ENCODE assay signal across 10 cellular contexts in the genomic region with DNA sequence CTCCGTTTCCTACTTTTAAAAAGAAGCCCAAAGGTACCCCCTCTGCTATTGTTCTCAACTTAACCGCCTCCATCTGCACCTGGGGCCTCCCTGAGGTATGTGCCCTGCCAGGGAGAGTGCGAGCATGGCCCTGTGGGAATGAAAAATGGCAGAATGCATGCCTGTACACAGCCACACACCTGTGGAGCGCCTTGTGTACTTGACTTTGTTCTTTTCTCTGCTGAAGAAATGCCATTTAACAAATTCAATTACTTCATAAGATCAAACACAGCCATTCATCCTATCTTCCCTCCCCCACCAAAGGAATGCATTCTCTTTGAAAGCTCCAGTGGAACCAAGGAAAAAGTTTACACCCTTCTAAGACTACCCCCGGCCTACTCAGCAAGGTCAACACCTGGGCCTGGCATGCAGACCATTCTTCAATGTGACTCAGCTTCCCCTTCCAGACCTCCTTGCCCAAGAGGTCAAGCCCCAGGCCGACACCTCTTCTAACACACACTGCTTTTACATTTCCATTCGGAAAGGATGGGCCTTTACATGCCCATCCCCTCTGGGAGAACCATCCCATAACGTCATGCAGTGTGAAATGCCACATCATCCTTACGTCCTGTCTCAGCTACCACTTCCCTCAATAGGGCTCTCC.
DNase-seq lines count a peak whose midpoint lies in the region; ATAC-seq and TF ChIP-seq lines count a peak whose summit lies in the region.
"Had no signal": no experiment of that assay in that cellular context is flagged by ENCODE, and none has a peak within 500 bp of the region (broad histone marks: within the 10 kb centered on the region; RNA-seq: fewer than 3 reads in every experiment).

No MANE protein-coding gene starts in this region.

- no peaks in the 10 kb centered on the region for H3K36me3 Mint-ChIP-seq in activated CD4-positive, alpha-beta T cell treated with anti-CD3 and anti-CD28 coated beads for 36 hours (ENCODE audit: low read depth)
- H3K36me3 Mint-ChIP-seq in chondrocyte (ENCODE audit: low read depth): peaks cover 13% of the 10 kb centered on the region
- no peaks in the 10 kb centered on the region for H3K36me3 Mint-ChIP-seq in stimulated activated memory B cell treated with anti-CD40 and anti-IgM and Interleukin-4, amounts not matched to agents 10 μg/mL and 1 μg/mL and 100 μg/mL, for 72 hours

- H3K4me3 ChIP-seq in psoas muscle: no peak overlapping the region
- no peak overlapping the region for H3K4me3 ChIP-seq in effector memory CD4-positive, alpha-beta T cell (ENCODE audit: insufficient read depth, low read depth, low read length, poor library complexity, severe bottlenecking)

- no peaks in the 10 kb centered on the region for H3K9me3 Mint-ChIP-seq in activated CD4-positive, alpha-beta T cell treated with anti-CD3 and anti-CD28 coated beads for 36 hours (ENCODE audit: low read depth)
- no peaks in the 10 kb centered on the region for H3K9me3 Mint-ChIP-seq in chondrocyte (ENCODE audit: low read depth)
- H3K9me3 Mint-ChIP-seq in stimulated activated memory B cell treated with anti-CD40 and anti-IgM and Interleukin-4, amounts not matched to agents 10 μg/mL and 1 μg/mL and 100 μg/mL, for 72 hours: peaks cover 2% of the 10 kb centered on the region
- H3K9me3 Mint-ChIP-seq: activated B cell treated with CpG ODN at 0.5 μM for 24 hours had no signal

- peaks cover 18% of the 10 kb centered on the region for H3K4me1 ChIP-seq in psoas muscle
- no peaks in the 10 kb centered on the region for H3K4me1 ChIP-seq in effector memory CD4-positive, alpha-beta T cell (ENCODE audit: control insufficient read depth, insufficient read depth, low read length, poor library complexity, severe bottlenecking)

- CTCF ChIA-PET in activated CD4-positive, alpha-beta T cell treated with anti-CD3 and anti-CD28 coated beads for 36 hours (lab: Charles Lee): interaction anchor here (0.7 to 1.2 kb wide), 6 partner anchors 11 to 180 kb away, joined by 3 to 4 read pairs (median 3); no protein-coding TSS in a partner anchor

- H3K27ac ChIP-seq in psoas muscle: peak overlapping the region; percentile 18
- H3K27ac ChIP-seq in effector memory CD4-positive, alpha-beta T cell (ENCODE audit: insufficient read depth, low read length, poor library complexity, severe bottlenecking): no peak overlapping the region

- no peaks in the 10 kb centered on the region for H3K9me3 ChIP-seq in psoas muscle
- no peaks in the 10 kb centered on the region for H3K9me3 ChIP-seq in effector memory CD4-positive, alpha-beta T cell (ENCODE audit: control insufficient read depth, low read length)

- H3K36me3 ChIP-seq in psoas muscle (ENCODE audit: insufficient read depth in 1 of 2, low read depth in 1 of 2): peaks cover 8 to 28% of the 10 kb centered on the region in 2 donors
- H3K36me3 ChIP-seq in effector memory CD4-positive, alpha-beta T cell (ENCODE audit: control insufficient read depth, insufficient read depth, low read length): no peaks in the 10 kb centered on the region

- H3K27me3 ChIP-seq in psoas muscle (ENCODE audit: insufficient read depth in 3 of 3, low read length in 2 of 3): no peaks in the 10 kb centered on the region
- no peaks in the 10 kb centered on the region for H3K27me3 ChIP-seq in effector memory CD4-positive, alpha-beta T cell (replicated peaks; ENCODE audit: control insufficient read depth, insufficient read depth, low read length, poor library complexity, severe bottlenecking)

- no peak overlapping the region for H3K4me3 Mint-ChIP-seq in activated CD4-positive, alpha-beta T cell treated with anti-CD3 and anti-CD28 coated beads for 36 hours
- H3K4me3 Mint-ChIP-seq in chondrocyte (ENCODE audit: unreplicated experiment): no peak overlapping the region
- H3K4me3 Mint-ChIP-seq in stimulated activated memory B cell treated with anti-CD40 and anti-IgM and Interleukin-4, amounts not matched to agents 10 μg/mL and 1 μg/mL and 100 μg/mL, for 72 hours: no peak overlapping the region
- H3K4me3 Mint-ChIP-seq: activated B cell treated with CpG ODN at 0.5 μM for 24 hours had no signal

- peaks cover 12% of the 10 kb centered on the region for H3K4me1 Mint-ChIP-seq in activated CD4-positive, alpha-beta T cell treated with anti-CD3 and anti-CD28 coated beads for 36 hours
- peaks cover 47% of the 10 kb centered on the region for H3K4me1 Mint-ChIP-seq in chondrocyte (ENCODE audit: low read depth)
- no peaks in the 10 kb centered on the region for H3K4me1 Mint-ChIP-seq in stimulated activated memory B cell treated with anti-CD40 and anti-IgM and Interleukin-4, amounts not matched to agents 10 μg/mL and 1 μg/mL and 100 μg/mL, for 72 hours
- H3K4me1 Mint-ChIP-seq: activated B cell treated with CpG ODN at 0.5 μM for 24 hours had no signal

- no peak for DNase-seq in activated CD4-positive, alpha-beta T cell treated with anti-CD3 and anti-CD28 coated beads for 36 hours
- DNase-seq in activated CD4-positive, alpha-beta T cell treated with anti-CD3 and anti-CD28 coated beads, Interleukin-2, amount 50 U/mL, for 1 hour: no peak
- DNase-seq in HPDE6-E6E7 (ENCODE audit: extremely low spot score): peak; percentile 84
- DNase-seq in chondrocyte (ENCODE audit: low spot score): no peak
- no peak for DNase-seq in psoas muscle
- no peak for DNase-seq in effector memory CD4-positive, alpha-beta T cell
- DNase-seq: activated B cell treated with CpG ODN at 0.5 μM for 24 hours, NCI-H1417 treated with DMSO at 0.1 percent for 48 hours had no signal

- ATAC-seq in activated CD4-positive, alpha-beta T cell treated with anti-CD3 and anti-CD28 coated beads for 36 hours: peak; percentile 26
- ATAC-seq in psoas muscle: no peak
- ATAC-seq in stimulated activated memory B cell treated with anti-CD40 and anti-IgM and Interleukin-4, amounts not matched to agents 10 μg/mL and 1 μg/mL and 100 μg/mL, for 72 hours: no peak
- no peak for ATAC-seq in GM21360 (IDR thresholded peaks at IDR 0.05; ENCODE audit: unreplicated experiment)

- no peak overlapping the region for H3K27ac Mint-ChIP-seq in activated CD4-positive, alpha-beta T cell treated with anti-CD3 and anti-CD28 coated beads for 36 hours
- H3K27ac Mint-ChIP-seq in chondrocyte (ENCODE audit: unreplicated experiment): peak overlapping the region; percentile 69
- H3K27ac Mint-ChIP-seq in stimulated activated memory B cell treated with anti-CD40 and anti-IgM and Interleukin-4, amounts not matched to agents 10 μg/mL and 1 μg/mL and 100 μg/mL, for 72 hours: no peak overlapping the region
- H3K27ac Mint-ChIP-seq: activated B cell treated with CpG ODN at 0.5 μM for 24 hours had no signal

- no peaks in the 10 kb centered on the region for H3K27me3 Mint-ChIP-seq in activated CD4-positive, alpha-beta T cell treated with anti-CD3 and anti-CD28 coated beads for 36 hours
- no peaks in the 10 kb centered on the region for H3K27me3 Mint-ChIP-seq in chondrocyte (ENCODE audit: low read depth)
- peaks cover 4% of the 10 kb centered on the region for H3K27me3 Mint-ChIP-seq in stimulated activated memory B cell treated with anti-CD40 and anti-IgM and Interleukin-4, amounts not matched to agents 10 μg/mL and 1 μg/mL and 100 μg/mL, for 72 hours
- H3K27me3 Mint-ChIP-seq: activated B cell treated with CpG ODN at 0.5 μM for 24 hours had no signal

- intact Hi-C loops in activated CD4-positive, alpha-beta T cell treated with anti-CD3 and anti-CD28 coated beads for 36 hours (cut with DNase I, micrococcal nuclease): no loop called here
- intact Hi-C loops in psoas muscle (cut with DNase I): loop anchor here in 1 of 2 donors (5.0 kb wide), 1 partner anchor 48 kb away; no protein-coding TSS in a partner anchor

- TF ChIP-seq CTCF in chondrocyte (IDR thresholded peaks at IDR 0.05): no peak
- no peak for TF ChIP-seq CTCF in psoas muscle (IDR thresholded peaks at IDR 0.05)

- POLR2A ChIA-PET in activated CD4-positive, alpha-beta T cell treated with anti-CD3 and anti-CD28 coated beads for 36 hours (lab: Charles Lee): no interaction called here

- WGBS in psoas muscle, 3 donors: 84 to 88% (median 86%) methylated on average over 9 of the region's 9 CpGs
